Comparison of ENCODE assay signal across 9 cellular contexts in the genomic region with DNA sequence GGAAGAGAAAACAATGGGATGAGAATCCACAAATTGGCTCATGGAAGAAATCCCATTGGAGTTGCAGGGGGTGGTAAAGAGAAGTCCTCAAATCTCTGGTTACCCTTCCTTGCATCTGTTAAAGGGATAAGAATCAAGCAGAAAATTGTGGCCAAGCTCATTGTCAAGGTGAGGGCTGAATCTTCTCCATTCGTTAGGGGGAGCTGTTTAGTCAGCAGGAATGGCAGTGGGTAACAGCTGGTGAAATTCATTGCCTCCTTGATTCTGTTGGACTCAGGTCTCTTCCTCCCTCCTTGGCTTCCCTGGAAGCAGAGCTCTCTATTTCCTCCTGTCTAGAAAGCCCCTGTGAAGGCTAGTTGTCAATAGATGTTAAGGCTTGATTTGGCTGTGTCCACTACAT.
DNase-seq lines count a peak whose midpoint lies in the region; ATAC-seq and TF ChIP-seq lines count a peak whose summit lies in the region.
"Had no signal": no experiment of that assay in that cellular context is flagged by ENCODE, and none has a peak within 500 bp of the region (broad histone marks: within the 10 kb centered on the region; RNA-seq: fewer than 3 reads in every experiment).

No MANE protein-coding gene starts in this region.

- H3K9me3 ChIP-seq in psoas muscle = no peaks in the 10 kb centered on the region
- no peaks in the 10 kb centered on the region for H3K9me3 ChIP-seq in adrenal gland (replicated peaks in 1 of 3)

- no peak overlapping the region for H3K27ac ChIP-seq in psoas muscle
- no peak overlapping the region for H3K27ac ChIP-seq in adrenal gland

- H3K4me1 ChIP-seq in psoas muscle (no peaks in the 10 kb centered on the region), adrenal gland (replicated peaks in 1 of 2) (no peaks in the 10 kb centered on the region)

- no peak for TF ChIP-seq POLR2A in adrenal gland (IDR thresholded peaks at IDR 0.05)

- DNase-seq in GM06990 (ENCODE audit: extremely low read depth, insufficient read length) (no peak), NCI-H460 (ENCODE audit: extremely low read depth, low read depth) (peak; percentile 9), choroid plexus epithelial cell (ENCODE audit: low read depth) (peak; percentile 59), psoas muscle (no peak), epidermal melanocyte (ENCODE audit: insufficient read length, low spot score) (no peak), adrenal gland (no peak)
- DNase-seq: caudate nucleus, NCI-H1092 had no signal

- no peak overlapping the region for H3K4me3 ChIP-seq in GM06990 (replicated peaks; ENCODE audit: low read depth, low read length)
- no peak overlapping the region for H3K4me3 ChIP-seq in choroid plexus epithelial cell (ENCODE audit: low read depth, low read length)
- no peak overlapping the region for H3K4me3 ChIP-seq in psoas muscle
- no peak overlapping the region for H3K4me3 ChIP-seq in adrenal gland

- no peak for ATAC-seq in psoas muscle
- no peak for ATAC-seq in GM19452 (IDR thresholded peaks at IDR 0.05; ENCODE audit: unreplicated experiment)

- no peaks in the 10 kb centered on the region for H3K27me3 ChIP-seq in GM06990 (replicated peaks; ENCODE audit: control insufficient read depth, insufficient read depth, low read length)
- no peaks in the 10 kb centered on the region for H3K27me3 ChIP-seq in psoas muscle (ENCODE audit: insufficient read depth in 3 of 3, low read length in 2 of 3)
- no peaks in the 10 kb centered on the region for H3K27me3 ChIP-seq in adrenal gland

- intact Hi-C loops in psoas muscle (cut with DNase I) = no loop called here
- intact Hi-C loops in adrenal gland (cut with DNase I) = no loop called here

- TF ChIP-seq CTCF in GM06990 (IDR thresholded peaks at IDR 0.05; ENCODE audit: insufficient read depth, low read length, poor library complexity, severe bottlenecking) = peak; percentile 13
- TF ChIP-seq CTCF in choroid plexus epithelial cell (conservative IDR thresholded peaks at IDR 0.05; ENCODE audit: low read depth, low read length) = peak; percentile 76
- peak; percentile 5 for TF ChIP-seq CTCF in psoas muscle (IDR thresholded peaks at IDR 0.05)
- TF ChIP-seq CTCF in adrenal gland (IDR thresholded peaks at IDR 0.05) = peak in 2 of 6 experiments; percentile 6 to 17

- 4 to 26% (median 24%) methylated on average over 1 of the region's 1 CpG for WGBS in psoas muscle, 3 donors
- 13 to 38% (median 34%) methylated on average over 1 of the region's 1 CpG for WGBS in adrenal gland, 4 donors

- no peaks in the 10 kb centered on the region for H3K36me3 ChIP-seq in GM06990 (ENCODE audit: control insufficient read depth, insufficient read depth, low read length)
- no peaks in the 10 kb centered on the region for H3K36me3 ChIP-seq in psoas muscle (ENCODE audit: insufficient read depth in 1 of 2, low read depth in 1 of 2)
- no peaks in the 10 kb centered on the region for H3K36me3 ChIP-seq in adrenal gland (replicated peaks in 1 of 2)

Comparison
In these comparisons a context has a peak if more than half of its experiments do, and no peak if none do; other contexts are left out.
1. DNase-seq: peak in NCI-H460 (single experiment) and choroid plexus epithelial cell (single experiment); none in GM06990 (single experiment), psoas muscle (0 of 2), epidermal melanocyte (single experiment) and adrenal gland (0 of 7).